18 cellular contexts compared by ENCODE assay signal in genomic region chr5:97100486-97100885, GRCh38. TPM values are rescaled to one million over a fixed set of nuclear protein-coding genes. Genes with fewer than 3 reads are reported as not detected.
"Had no signal": no experiment of that assay in that cellular context is flagged by ENCODE, and none has a peak within 500 bp of the region (broad histone marks: within the 10 kb centered on the region; RNA-seq: fewer than 3 reads in every experiment).

No MANE protein-coding gene starts in this region.

- H3K9me3 ChIP-seq: mucosa of descending colon, prostate gland, right lobe of liver had no signal

- H3K36me3 Mint-ChIP-seq: activated CD8-positive, alpha-beta memory T cell treated with anti-CD3 and anti-CD28 coated beads, Interleukin-2, amount 10 ng/mL, durations not matched to agents 7 days and 5 days; natural killer cell had no signal

- H3K27ac Mint-ChIP-seq: activated CD8-positive, alpha-beta memory T cell treated with anti-CD3 and anti-CD28 coated beads, Interleukin-2, amount 10 ng/mL, durations not matched to agents 7 days and 5 days; activated naive CD8-positive, alpha-beta T cell; natural killer cell had no signal

- DNase-seq: activated CD4-positive, alpha-beta T cell treated with anti-CD3 and anti-CD28 coated beads, Interleukin-2, amount 50 U/mL, for 48 hours; activated CD8-positive, alpha-beta memory T cell treated with anti-CD3 and anti-CD28 coated beads, Interleukin-2, amount 10 ng/mL, durations not matched to agents 7 days and 5 days; activated gamma-delta T cell; activated T-cell treated with anti-CD3 and anti-CD28 coated beads, Interleukin-2, amount 50 U/mL, for 48 hours; effector CD8-positive, alpha-beta T cell; mucosa of descending colon; natural killer cell; occipital lobe; right lobe of liver; stimulated activated CD4-positive, alpha-beta T cell treated with anti-CD3 and anti-CD28 coated beads, Interleukin-12 subunit alpha, Interleukin-12 subunit beta, amount 100 ng/mL, for 4 hours; stimulated activated naive CD4-positive, alpha-beta T cell treated with Interleukin-2 at 50 U/mL for 16 hours had no signal

- H3K4me1 Mint-ChIP-seq: natural killer cell had no signal

- H3K9me3 Mint-ChIP-seq: natural killer cell had no signal

- H3K36me3 ChIP-seq: prostate gland, right lobe of liver had no signal

- H3K4me1 ChIP-seq: prostate gland, right lobe of liver had no signal

- H3K4me3 ChIP-seq: coronary artery, lung, mucosa of descending colon, prostate gland, right lobe of liver had no signal

- H3K27ac ChIP-seq: coronary artery, right lobe of liver had no signal

- H3K27me3 ChIP-seq: right lobe of liver had no signal

- H3K4me3 Mint-ChIP-seq: activated CD8-positive, alpha-beta memory T cell treated with anti-CD3 and anti-CD28 coated beads, Interleukin-2, amount 10 ng/mL, durations not matched to agents 7 days and 5 days; activated naive CD8-positive, alpha-beta T cell; natural killer cell had no signal

RNA-seq across cellular contexts. Expression of gene LIX1, which starts 41.9 kb away (rescaled TPM):
- total RNA-seq: activated CD8-positive, alpha-beta memory T cell treated with anti-CD3 and anti-CD28 coated beads, Interleukin-2, amount 10 ng/mL, durations not matched to agents 7 days and 5 days; cardiac septum; natural killer cell; right lobe of liver; T-helper 2 cell treated with Interferon-gamma antibody and Interleukin-4, amounts not matched to agents 100 ng/mL and 5 ng/mL, for 36 hours; ureter had no signal
- polyA plus RNA-seq: lung had no signal
